Comparison of ENCODE assay signal across 1 cellular context in the genomic region with DNA sequence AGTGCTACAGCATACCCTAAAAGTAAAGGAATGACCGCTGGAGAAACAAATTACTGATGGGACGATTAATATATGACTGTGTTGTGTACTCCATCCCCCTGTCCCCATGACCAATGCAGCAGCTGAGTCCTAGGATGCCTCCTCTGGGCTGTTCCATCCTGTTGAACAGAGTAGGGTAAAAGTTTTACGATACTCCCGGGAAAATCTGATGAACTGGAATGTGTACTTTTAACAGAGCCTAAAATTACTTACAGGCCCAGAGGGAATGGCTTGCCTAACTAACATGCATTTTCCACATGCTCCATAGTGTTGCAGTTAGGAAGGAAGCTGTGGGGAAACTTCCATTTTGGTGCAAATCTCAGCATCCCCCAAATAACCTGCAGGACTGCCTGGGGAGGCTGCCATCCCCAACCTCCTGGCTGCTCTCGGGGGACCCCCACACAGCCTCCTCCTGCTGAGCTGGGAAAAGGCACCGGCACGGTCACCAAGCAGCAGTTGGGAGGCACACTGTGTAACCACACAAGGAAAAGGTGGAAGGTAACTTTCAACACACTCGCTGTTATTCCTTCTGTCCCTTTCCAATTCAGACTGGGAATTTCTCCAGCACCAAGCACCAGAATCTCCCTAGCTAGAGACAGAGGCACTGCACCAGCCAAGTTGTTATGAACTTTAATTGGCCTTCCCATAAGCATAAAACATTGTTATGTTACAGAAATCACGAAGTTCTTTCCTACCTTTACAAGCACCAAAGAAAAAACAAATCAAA.
TF ChIP-seq lines count a peak whose summit lies in the region.

No MANE protein-coding gene starts in this region.

TF ChIP-seq in HEK293, 187 proteins besides CTCF, POLR2A, EP300 and RAD21 (continued from another document):
- peak; percentile 90 for TF ChIP-seq GLIS1 (tag by site-specific recombination; IDR thresholded peaks at IDR 0.05)
- peak; percentile 76 for TF ChIP-seq ZNF341 (tag by site-specific recombination; IDR thresholded peaks at IDR 0.05; ENCODE audit: low read depth)
- TF ChIP-seq, protein P1, sequence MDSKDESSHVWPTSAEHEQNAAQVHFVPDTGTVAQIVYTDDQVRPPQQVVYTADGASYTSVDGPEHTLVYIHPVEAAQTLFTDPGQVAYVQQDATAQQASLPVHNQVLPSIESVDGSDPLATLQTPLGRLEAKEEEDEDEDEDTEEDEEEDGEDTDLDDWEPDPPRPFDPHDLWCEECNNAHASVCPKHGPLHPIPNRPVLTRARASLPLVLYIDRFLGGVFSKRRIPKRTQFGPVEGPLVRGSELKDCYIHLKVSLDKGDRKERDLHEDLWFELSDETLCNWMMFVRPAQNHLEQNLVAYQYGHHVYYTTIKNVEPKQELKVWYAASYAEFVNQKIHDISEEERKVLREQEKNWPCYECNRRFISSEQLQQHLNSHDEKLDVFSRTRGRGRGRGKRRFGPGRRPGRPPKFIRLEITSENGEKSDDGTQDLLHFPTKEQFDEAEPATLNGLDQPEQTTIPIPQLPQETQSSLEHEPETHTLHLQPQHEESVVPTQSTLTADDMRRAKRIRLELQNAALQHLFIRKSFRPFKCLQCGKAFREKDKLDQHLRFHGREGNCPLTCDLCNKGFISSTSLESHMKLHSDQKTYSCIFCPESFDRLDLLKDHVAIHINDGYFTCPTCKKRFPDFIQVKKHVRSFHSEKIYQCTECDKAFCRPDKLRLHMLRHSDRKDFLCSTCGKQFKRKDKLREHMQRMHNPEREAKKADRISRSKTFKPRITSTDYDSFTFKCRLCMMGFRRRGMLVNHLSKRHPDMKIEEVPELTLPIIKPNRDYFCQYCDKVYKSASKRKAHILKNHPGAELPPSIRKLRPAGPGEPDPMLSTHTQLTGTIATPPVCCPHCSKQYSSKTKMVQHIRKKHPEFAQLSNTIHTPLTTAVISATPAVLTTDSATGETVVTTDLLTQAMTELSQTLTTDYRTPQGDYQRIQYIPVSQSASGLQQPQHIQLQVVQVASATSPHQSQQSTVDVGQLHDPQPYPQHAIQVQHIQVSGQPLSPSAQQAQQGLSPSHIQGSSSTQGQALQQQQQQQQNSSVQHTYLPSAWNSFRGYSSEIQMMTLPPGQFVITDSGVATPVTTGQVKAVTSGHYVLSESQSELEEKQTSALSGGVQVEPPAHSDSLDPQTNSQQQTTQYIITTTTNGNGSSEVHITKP (tag by site-specific recombination; IDR thresholded peaks at IDR 0.05): peak; percentile 81
- TF ChIP-seq, protein P2, sequence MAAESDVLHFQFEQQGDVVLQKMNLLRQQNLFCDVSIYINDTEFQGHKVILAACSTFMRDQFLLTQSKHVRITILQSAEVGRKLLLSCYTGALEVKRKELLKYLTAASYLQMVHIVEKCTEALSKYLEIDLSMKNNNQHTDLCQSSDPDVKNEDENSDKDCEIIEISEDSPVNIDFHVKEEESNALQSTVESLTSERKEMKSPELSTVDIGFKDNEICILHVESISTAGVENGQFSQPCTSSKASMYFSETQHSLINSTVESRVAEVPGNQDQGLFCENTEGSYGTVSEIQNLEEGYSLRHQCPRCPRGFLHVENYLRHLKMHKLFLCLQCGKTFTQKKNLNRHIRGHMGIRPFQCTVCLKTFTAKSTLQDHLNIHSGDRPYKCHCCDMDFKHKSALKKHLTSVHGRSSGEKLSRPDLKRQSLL (tag by site-specific recombination; IDR thresholded peaks at IDR 0.05): no peak
